ENCODE assay signal across 15 cellular contexts in genomic region chr1:237232501-237232900, GRCh38.
A peak's percentile ranks its signal among the peaks of the same experiment; 100 is the strongest.
DNase-seq lines count a peak whose midpoint lies in the region; TF ChIP-seq lines count a peak whose summit lies in the region.
"Had no signal": no experiment of that assay in that cellular context is flagged by ENCODE, and none has a peak within 500 bp of the region (broad histone marks: within the 10 kb centered on the region; RNA-seq: fewer than 3 reads in every experiment).

No MANE protein-coding gene starts in this region.

- H3K4me1 ChIP-seq in H9 (ENCODE audit: insufficient read depth, low read length) = no peaks in the 10 kb centered on the region; the same call in 1 of the 2 replicates
- no peaks in the 10 kb centered on the region for H3K4me1 ChIP-seq in endodermal cell (ENCODE audit: control insufficient read depth, insufficient read depth, low read length)
- H3K4me1 ChIP-seq in mesendoderm (ENCODE audit: control insufficient read depth, low read depth, low read length) = peaks cover 4% of the 10 kb centered on the region
- H3K4me1 ChIP-seq in OCI-LY7 (ENCODE audit: insufficient read depth, low read length, poor library complexity, severe bottlenecking) = no peaks in the 10 kb centered on the region
- H3K4me1 ChIP-seq: BLaER1, HAP-1 had no signal

- POLR2A ChIA-PET in OCI-LY7 (lab: Charles Lee) = no interaction called here

- H3K23ac ChIP-seq in H9 (ENCODE audit: insufficient read length, low read depth, low read length) (no peak overlapping the region), mesendoderm (ENCODE audit: low read length) (no peak overlapping the region)

- H2AFZ ChIP-seq in H9 (ENCODE audit: low read length) (no peak overlapping the region), OCI-LY7 (ENCODE audit: low read length) (no peak overlapping the region)
- H2AFZ ChIP-seq: GM23248 had no signal

- no peaks in the 10 kb centered on the region for H3K36me3 ChIP-seq in endodermal cell (ENCODE audit: control insufficient read depth, insufficient read depth, low read length)
- H3K36me3 ChIP-seq in mesendoderm (ENCODE audit: control insufficient read depth, insufficient read depth, low read length) = no peaks in the 10 kb centered on the region
- no peaks in the 10 kb centered on the region for H3K36me3 ChIP-seq in OCI-LY7 (ENCODE audit: insufficient read depth, low read length)
- H3K36me3 ChIP-seq: BLaER1, HAP-1 had no signal

- peaks cover 0 to 2% of the 10 kb centered on the region in 2 experiments; a peak in 1 of 5 replicates for H3K9me3 Mint-ChIP-seq in H9
- H3K9me3 Mint-ChIP-seq in endodermal cell = no peaks in the 10 kb centered on the region

- H3K36me3 Mint-ChIP-seq in H9 (ENCODE audit: insufficient read depth in 1 of 3, low read depth in 3 of 3) = peaks cover 0 to 2% (median 0%) of the 10 kb centered on the region in 3 experiments; a peak in 1 of 7 replicates
- H3K36me3 Mint-ChIP-seq in endodermal cell (ENCODE audit: low read depth) = no peaks in the 10 kb centered on the region

- H2BK5ac ChIP-seq in H9 (ENCODE audit: insufficient read length, low read length) (no peak overlapping the region), mesendoderm (ENCODE audit: low read length) (no peak overlapping the region)

- DNase-seq in DMS 273 (lab: John Stamatoyannopoulos, UW; ENCODE audit: unreplicated experiment) (peak; percentile 43), DMS 273 treated with DMSO at 0.1 percent for 48 hours (lab: John Stamatoyannopoulos, UW) (no peak), H9 (peak; percentile 56), endodermal cell (peak; percentile 63), mesendoderm (peak; percentile 72), OCI-LY7 (ENCODE audit: low spot score) (no peak), NCI-H146 (lab: John Stamatoyannopoulos, UW) (no peak)
- DNase-seq: DMS79 treated with DMSO at 0.1 percent for 48 hours, EL, GM23248, HFFc6 had no signal

- no peak overlapping the region for H3K4me3 ChIP-seq in endodermal cell (ENCODE audit: low read length)
- H3K4me3 ChIP-seq in mesendoderm (ENCODE audit: low read length) = no peak overlapping the region
- H3K4me3 ChIP-seq in OCI-LY7 (ENCODE audit: low read depth, low read length, poor library complexity, severe bottlenecking) = no peak overlapping the region
- H3K4me3 ChIP-seq: BLaER1, GM23248, HAP-1 had no signal

- H2BK15ac ChIP-seq in H9 (ENCODE audit: low read depth, low read length) = no peak overlapping the region
- no peak overlapping the region for H2BK15ac ChIP-seq in mesendoderm (replicated peaks; ENCODE audit: low read depth)

- BruUV-seq in OCI-LY7 (replicated peaks; lab: Mats Ljungman, UMichigan) = no TSS peak

- H2BK12ac ChIP-seq in H9 (ENCODE audit: insufficient read length, low read depth, low read length) = no peak overlapping the region

- TF ChIP-seq CTCF in H9 (conservative IDR thresholded peaks at IDR 0.05) = peak; percentile 42; the same call in 2 of the 3 replicates
- TF ChIP-seq CTCF in endodermal cell (conservative IDR thresholded peaks at IDR 0.05) = peak; percentile 64
- no peak for TF ChIP-seq CTCF in OCI-LY7 (conservative IDR thresholded peaks at IDR 0.05; ENCODE audit: low read length)

- H3K79me2 ChIP-seq in H9 (ENCODE audit: insufficient read depth, low read length) = 0 out of 2 replicates have a peak, but pooled peaks cover 2% of the 10 kb centered on the region
- peaks cover 6% of the 10 kb centered on the region for H3K79me2 ChIP-seq in mesendoderm (ENCODE audit: control insufficient read depth, insufficient read depth, low read length)
- no peaks in the 10 kb centered on the region for H3K79me2 ChIP-seq in OCI-LY7 (ENCODE audit: insufficient read depth, low read depth, low read length)

- H3K79me1 ChIP-seq in H9 (ENCODE audit: insufficient read depth, low read depth, low read length, poor library complexity, severe bottlenecking) (peaks cover 2% of the 10 kb centered on the region), mesendoderm (ENCODE audit: low read length) (peaks cover 2% of the 10 kb centered on the region)

- no peak overlapping the region for H2AK5ac ChIP-seq in H9 (ENCODE audit: insufficient read length, low read length)
- H2AK5ac ChIP-seq in mesendoderm (ENCODE audit: low read length) = no peak overlapping the region

- H3K27ac Mint-ChIP-seq in H9 = peak overlapping the region in 1 of 3 experiments; percentile 51; a peak in 2 of 7 replicates
- H3K27ac Mint-ChIP-seq in endodermal cell = no peak overlapping the region
- H3K27ac Mint-ChIP-seq: HFFc6, IgD-negative memory B cell had no signal

- no CpG with 5 or more reads among the region's 4 CpGs for WGBS in H9 (ENCODE audit: extremely low coverage, insufficient read length, low lambda C conversion rate)
- WGBS in endodermal cell (ENCODE audit: insufficient coverage in 1 of 2, insufficient read length in 1 of 2), 2 experiments = 69 to 100% methylated on average over 1 to 4 of the region's 4 CpGs
- WGBS in mesendoderm (ENCODE audit: extremely low coverage, insufficient coverage, low lambda C conversion rate) = no CpG with 5 or more reads among the region's 4 CpGs

- H3K9me2 ChIP-seq in OCI-LY7 (ENCODE audit: insufficient read depth, low read length) = no peaks in the 10 kb centered on the region

- H4K8ac ChIP-seq in H9 (replicated peaks; ENCODE audit: insufficient read length, low read depth, low read length) = no peak overlapping the region
- no peak overlapping the region for H4K8ac ChIP-seq in mesendoderm (ENCODE audit: low read depth, low read length)

- H4K91ac ChIP-seq in H9 (ENCODE audit: insufficient read length, low read depth, low read length) = no peak overlapping the region

- no peak overlapping the region for H3K4ac ChIP-seq in H9 (ENCODE audit: low read depth, low read length)
- no peak overlapping the region for H3K4ac ChIP-seq in mesendoderm (ENCODE audit: low read depth, low read length)

- H3K27me3 Mint-ChIP-seq in H9 (ENCODE audit: low read depth) (no peaks in the 10 kb centered on the region), endodermal cell (ENCODE audit: insufficient read depth) (no peaks in the 10 kb centered on the region)

- H4K5ac ChIP-seq in H9 (ENCODE audit: insufficient read length, low read depth, low read length) = no peak overlapping the region
- no peak overlapping the region for H4K5ac ChIP-seq in mesendoderm (ENCODE audit: low read length)

- H3K27ac ChIP-seq in H9 (ENCODE audit: insufficient read length, low read depth, low read length) (no peak overlapping the region), endodermal cell (ENCODE audit: low read depth, low read length) (no peak overlapping the region), mesendoderm (ENCODE audit: low read depth, low read length) (no peak overlapping the region), OCI-LY7 (ENCODE audit: low read depth, low read length, poor library complexity, severe bottlenecking) (no peak overlapping the region)
- H3K27ac ChIP-seq: 22Rv1, BLaER1, GM23248 had no signal

- no peak overlapping the region for H3K14ac ChIP-seq in H9 (ENCODE audit: insufficient read depth, low read length)

- H2BK120ac ChIP-seq in H9 (ENCODE audit: low read depth, low read length, poor library complexity, severe bottlenecking) (no peak overlapping the region), mesendoderm (ENCODE audit: low read depth, low read length) (no peak overlapping the region)

- CTCF ChIA-PET in OCI-LY7 (lab: Charles Lee; ENCODE audit: unreplicated experiment) = interaction anchor here (0.5 kb wide), 1 partner anchor 1649 kb away, joined by 3 read pairs; no protein-coding TSS in a partner anchor

- intact Hi-C loops in OCI-LY7 (cut with micrococcal nuclease; ENCODE audit: unreplicated experiment) = no loop called here

- H3K4me3 Mint-ChIP-seq in H9 (no peak overlapping the region), endodermal cell (no peak overlapping the region)
- H3K4me3 Mint-ChIP-seq: HFFc6, IgD-negative memory B cell had no signal

- no peak overlapping the region for H2BK20ac ChIP-seq in H9 (ENCODE audit: low read depth, low read length, poor library complexity, severe bottlenecking)

- H3K27me3 ChIP-seq in H9 (ENCODE audit: insufficient read depth, low read length) (no peaks in the 10 kb centered on the region), endodermal cell (ENCODE audit: control insufficient read depth, insufficient read depth, low read length, poor library complexity, severe bottlenecking) (no peaks in the 10 kb centered on the region), mesendoderm (ENCODE audit: insufficient read depth, low read length, poor library complexity) (no peaks in the 10 kb centered on the region)
- H3K27me3 ChIP-seq: BLaER1 had no signal

- H3K4me2 ChIP-seq in H9 (ENCODE audit: insufficient read depth, insufficient read length, low read length) (no peak overlapping the region), mesendoderm (ENCODE audit: low read length) (no peak overlapping the region), OCI-LY7 (ENCODE audit: low read length) (no peak overlapping the region)
- H3K4me2 ChIP-seq: BLaER1 had no signal

- H3K18ac ChIP-seq in H9 (ENCODE audit: insufficient read length, low read depth, low read length) = no peak overlapping the region
- H3K18ac ChIP-seq in mesendoderm (ENCODE audit: low read length) = no peak overlapping the region

- no peaks in the 10 kb centered on the region for H4K20me1 ChIP-seq in H9 (ENCODE audit: control insufficient read depth, insufficient read depth, insufficient read length)
- H4K20me1 ChIP-seq in OCI-LY7 (ENCODE audit: insufficient read depth, low read length) = no peaks in the 10 kb centered on the region
- H4K20me1 ChIP-seq: BLaER1 had no signal

- H3K23me2 ChIP-seq in H9 (ENCODE audit: insufficient read length, low read depth, low read length, poor library complexity, severe bottlenecking) = no peaks in the 10 kb centered on the region

- H3K9ac ChIP-seq in H9 (ENCODE audit: extremely low read depth, insufficient read length, low read length) (no peak overlapping the region), endodermal cell (ENCODE audit: extremely low read depth, low read length, poor library complexity, severe bottlenecking) (no peak overlapping the region), mesendoderm (ENCODE audit: low read length) (no peak overlapping the region)
- H3K9ac ChIP-seq: BLaER1, GM23248 had no signal

- H3K56ac ChIP-seq in H9 (ENCODE audit: insufficient read length, low read depth, low read length) (no peak overlapping the region), mesendoderm (ENCODE audit: low read length) (no peak overlapping the region)

- H3K4me1 Mint-ChIP-seq in H9 = peaks cover 23 to 28% of the 10 kb centered on the region in 2 experiments
- H3K4me1 Mint-ChIP-seq in endodermal cell = peaks cover 4% of the 10 kb centered on the region

- H3T11ph ChIP-seq in H9 (ENCODE audit: low read length) = no peak overlapping the region

- H3K9me3 ChIP-seq in H9 (ENCODE audit: control insufficient read depth, low read depth, low read length) (no peaks in the 10 kb centered on the region), endodermal cell (ENCODE audit: control insufficient read depth, low read length) (no peaks in the 10 kb centered on the region), OCI-LY7 (ENCODE audit: low read length) (no peaks in the 10 kb centered on the region)
- H3K9me3 ChIP-seq: BLaER1, HAP-1 had no signal

Comparison
In these comparisons a context has a peak if more than half of its experiments do, and no peak if none do; other contexts are left out.
1. DNase-seq: peak in DMS 273 (single experiment), H9 (single experiment), endodermal cell (single experiment) and mesendoderm (single experiment); none in DMS 273 treated with DMSO at 0.1 percent for 48 hours (single experiment), OCI-LY7 (single experiment) and NCI-H146 (single experiment).